19 cellular contexts compared by ENCODE assay signal in genomic region chr5:133790898-133791297, GRCh38.
"Had no signal": no experiment of that assay in that cellular context is flagged by ENCODE, and none has a peak within 500 bp of the region (broad histone marks: within the 10 kb centered on the region; RNA-seq: fewer than 3 reads in every experiment).

No MANE protein-coding gene starts in this region.

- H3K27me3 ChIP-seq: colonic mucosa, neutrophil had no signal

- H3K4me1 ChIP-seq: colonic mucosa, stomach had no signal

- H3K4me3 ChIP-seq: colonic mucosa, smooth muscle cell, stomach had no signal

- ATAC-seq: activated CD4-positive, CD25-positive, alpha-beta regulatory T cell treated with anti-CD3 and anti-CD28 coated beads, Interleukin-2, amount 50 U/mL, for 24 hours; activated CD8-positive, alpha-beta T cell treated with anti-CD3 and anti-CD28 coated beads, Interleukin-2, amount 10 ng/mL, durations not matched to agents 7 days and 5 days; natural killer cell treated with Interleukin-12 subunit alpha and Interleukin-12 subunit beta and Interleukin-15 and Interleukin-18, amount 100 ng/mL, for 72 hours; sciatic nerve had no signal

- H3K36me3 ChIP-seq: brain microvascular endothelial cell, colonic mucosa, neutrophil, stomach had no signal

- DNase-seq: activated CD4-positive, alpha-beta T cell treated with anti-CD3 and anti-CD28 coated beads, Interleukin-2, amount 10 ng/mL, durations not matched to agents 7 days and 5 days; activated CD8-positive, alpha-beta memory T cell treated with anti-CD3 and anti-CD28 coated beads, Interleukin-2, amount 50 U/mL, for 48 hours; activated CD8-positive, alpha-beta T cell treated with anti-CD3 and anti-CD28 coated beads, Interleukin-2, amount 10 ng/mL, durations not matched to agents 7 days and 5 days; activated effector memory CD4-positive, alpha-beta T cell treated with Interleukin-2 at 50 U/mL for 16 hours; activated naive CD4-positive, alpha-beta T cell treated with anti-CD3 and anti-CD28 coated beads, Interleukin-2, amount 10 ng/mL, durations not matched to agents 7 days and 5 days; activated T-cell treated with anti-CD3 and anti-CD28 coated beads, Interleukin-2, amount 50 U/mL, for 48 hours; aorta; brain microvascular endothelial cell; central memory CD4-positive, alpha-beta T cell; colonic mucosa; foreskin fibroblast; stimulated activated CD4-positive, alpha-beta T cell treated with anti-CD3 and anti-CD28 coated beads, Interleukin-4, amount 100 ng/mL, for 1 hour; stomach had no signal

- H3K9me3 ChIP-seq: colonic mucosa, neutrophil, stomach had no signal

- H3K27ac ChIP-seq: brain microvascular endothelial cell, colonic mucosa, epithelial cell of prostate, neutrophil, stomach had no signal
